Comparison of ENCODE assay signal across 11 cellular contexts in genomic region chr1:209840611-209841010, GRCh38. TPM values are rescaled to one million over a fixed set of nuclear protein-coding genes. Genes with fewer than 3 reads are reported as not detected.
DNase-seq lines count a peak whose midpoint lies in the region; ATAC-seq and TF ChIP-seq lines count a peak whose summit lies in the region.
"Had no signal": no experiment of that assay in that cellular context is flagged by ENCODE, and none has a peak within 500 bp of the region (broad histone marks: within the 10 kb centered on the region; RNA-seq: fewer than 3 reads in every experiment).

No MANE protein-coding gene starts in this region.

- peaks cover 60% of the 10 kb centered on the region for H3K36me3 ChIP-seq in brain microvascular endothelial cell (replicated peaks)
- H3K36me3 ChIP-seq in mesodermal cell (ENCODE audit: control insufficient read depth, insufficient read depth, low read length) = peaks cover 82% of the 10 kb centered on the region

- peaks cover 23% of the 10 kb centered on the region for H3K4me1 ChIP-seq in mesodermal cell (ENCODE audit: control insufficient read depth, insufficient read depth, low read length, poor library complexity, severe bottlenecking)

- H3K36me3 Mint-ChIP-seq in stimulated activated naive CD8-positive, alpha-beta T cell treated with anti-CD3 and anti-CD28 coated beads, Interleukin-15, Interleukin-2, amounts not matched to agents 100 ng/mL and 50 ng/mL, for 24 hours (ENCODE audit: low read depth) = peaks cover 95% of the 10 kb centered on the region

- DNase-seq in stimulated activated naive CD8-positive, alpha-beta T cell treated with anti-CD3 and anti-CD28 coated beads, Interleukin-15, Interleukin-2, amounts not matched to agents 100 U/mL and 50 U/mL, for 24 hours = no peak
- no peak for DNase-seq in brain microvascular endothelial cell
- DNase-seq in HK-2 (ENCODE audit: unreplicated experiment) = no peak
- DNase-seq in T1000 (lab: John Stamatoyannopoulos, UW) = no peak
- no peak for DNase-seq in cardiac septum (ENCODE audit: low spot score)
- DNase-seq in 8988T = no peak
- DNase-seq: midbrain, posterior cingulate gyrus had no signal

- ATAC-seq in stimulated activated naive CD8-positive, alpha-beta T cell treated with anti-CD3 and anti-CD28 coated beads, Interleukin-15, Interleukin-2, amounts not matched to agents 100 U/mL and 50 U/mL, for 24 hours = no peak

- WGBS in mesodermal cell (ENCODE audit: insufficient coverage in 2 of 2), 2 experiments = 96% methylated on average over 3 of the region's 5 CpGs; no CpG with 5 or more reads in 1 of the 2 experiments

- H3K4me3 ChIP-seq in brain microvascular endothelial cell (ENCODE audit: low read depth, low read length) (no peak overlapping the region), mesodermal cell (ENCODE audit: extremely low read depth, insufficient read depth, low read length, poor library complexity, severe bottlenecking) (no peak overlapping the region)
- H3K4me3 ChIP-seq: cardiac muscle cell had no signal

- no peaks in the 10 kb centered on the region for H3K27me3 Mint-ChIP-seq in stimulated activated naive CD8-positive, alpha-beta T cell treated with anti-CD3 and anti-CD28 coated beads, Interleukin-15, Interleukin-2, amounts not matched to agents 100 ng/mL and 50 ng/mL, for 24 hours

- H3K27me3 ChIP-seq in brain microvascular endothelial cell (replicated peaks) = no peaks in the 10 kb centered on the region
- H3K27me3 ChIP-seq: cardiac muscle cell had no signal

- H3K27ac Mint-ChIP-seq in stimulated activated naive CD8-positive, alpha-beta T cell treated with anti-CD3 and anti-CD28 coated beads, Interleukin-15, Interleukin-2, amounts not matched to agents 100 ng/mL and 50 ng/mL, for 24 hours = peak overlapping the region; percentile 94

- intact Hi-C loops in cardiac septum (cut with DNase I) = no loop called here

- in situ Hi-C loops in brain microvascular endothelial cell (cut with HindIII; ENCODE audit: low pct_ligation_motif_present, low sequenced_read_pairs) = no loop called here

- H3K4me1 Mint-ChIP-seq in stimulated activated naive CD8-positive, alpha-beta T cell treated with anti-CD3 and anti-CD28 coated beads, Interleukin-15, Interleukin-2, amounts not matched to agents 100 ng/mL and 50 ng/mL, for 24 hours (ENCODE audit: low read depth) = peaks cover 51% of the 10 kb centered on the region

- H3K27ac ChIP-seq in brain microvascular endothelial cell = peak overlapping the region; percentile 71
- H3K27ac ChIP-seq in mesodermal cell (ENCODE audit: low read depth, low read length, severe bottlenecking) = peak overlapping the region; percentile 97
- H3K27ac ChIP-seq: cardiac muscle cell had no signal

- no peaks in the 10 kb centered on the region for H3K9me3 ChIP-seq in mesodermal cell (ENCODE audit: control insufficient read depth, low read length)

- no peak for TF ChIP-seq CTCF in brain microvascular endothelial cell (IDR thresholded peaks at IDR 0.05; ENCODE audit: low read depth, low read length, missing control alignments)

- no peaks in the 10 kb centered on the region for H3K9me3 Mint-ChIP-seq in stimulated activated naive CD8-positive, alpha-beta T cell treated with anti-CD3 and anti-CD28 coated beads, Interleukin-15, Interleukin-2, amounts not matched to agents 100 ng/mL and 50 ng/mL, for 24 hours

- H3K4me3 Mint-ChIP-seq in stimulated activated naive CD8-positive, alpha-beta T cell treated with anti-CD3 and anti-CD28 coated beads, Interleukin-15, Interleukin-2, amounts not matched to agents 100 ng/mL and 50 ng/mL, for 24 hours = peak overlapping the region; percentile 54

RNA-seq across cellular contexts. Expression of gene UTP25, which starts 12.8 kb away (rescaled TPM):
- polyA plus RNA-seq in mesodermal cell (2013, experiment 1 of 2) = 5.8 TPM
- polyA plus RNA-seq in mesodermal cell (2013, experiment 2 of 2) = 5.3 TPM
- 4.1 TPM for total RNA-seq in cardiac septum

RNA-seq across cellular contexts. Expression of gene IRF6, which starts 34.7 kb away (rescaled TPM):
- polyA plus RNA-seq in mesodermal cell (2013, experiment 1 of 2) = 1.3 TPM
- 0.86 TPM for polyA plus RNA-seq in mesodermal cell (2013, experiment 2 of 2)
- total RNA-seq in cardiac septum = 34.0 TPM

RNA-seq across cellular contexts. Expression of gene C1orf74, which starts 56.3 kb away (rescaled TPM):
- 3.5 TPM for polyA plus RNA-seq in mesodermal cell (2013, experiment 1 of 2)
- polyA plus RNA-seq in mesodermal cell (2013, experiment 2 of 2) = 2.8 TPM
- total RNA-seq in cardiac septum = 1.6 TPM
